In genomic region chr11:61332823-61333637, GRCh38 we compare ENCODE assay signal across 1 cellular context.
TF ChIP-seq lines count a peak whose summit lies in the region.

DDB1 (minus strand) TSS chr11:61333105; CDS start chr11:61332968, 137 bp downstream.
TKFC (plus strand) TSS chr11:61333228; CDS start chr11:61334729, 1,501 bp downstream.

TF ChIP-seq in WTC11, 78 proteins besides CTCF, POLR2A, EP300 and RAD21 (continued from another document):
- TF ChIP-seq MAX (CRISPR knock-in tag; IDR thresholded peaks at IDR 0.05) (peak; percentile 96), CREB1 (CRISPR knock-in tag; IDR thresholded peaks at IDR 0.05) (no peak), ESRRA (CRISPR knock-in tag; IDR thresholded peaks at IDR 0.05; ENCODE audit: borderline replicate concordance) (peak; percentile 33; the same call in 1 of the 2 replicates), NFATC4 (CRISPR knock-in tag; IDR thresholded peaks at IDR 0.05) (no peak), SMAD3 (CRISPR knock-in tag; IDR thresholded peaks at IDR 0.05; ENCODE audit: borderline replicate concordance) (0 out of 2 replicates have a peak, but pooled peaks have one; percentile 68), TP53 (CRISPR knock-in tag; IDR thresholded peaks at IDR 0.05) (0 out of 2 replicates have a peak, but pooled peaks have one; percentile 58), SP1 (CRISPR knock-in tag; conservative IDR thresholded peaks at IDR 0.05) (peak; percentile 92), TCF7 (CRISPR knock-in tag; IDR thresholded peaks at IDR 0.05; ENCODE audit: low read depth) (peak; percentile 6; the same call in 1 of the 2 replicates), GABPB1 (CRISPR knock-in tag; IDR thresholded peaks at IDR 0.05) (peak; percentile 79), ZBTB21 (CRISPR knock-in tag; IDR thresholded peaks at IDR 0.05; ENCODE audit: borderline replicate concordance) (no peak; the same call in 1 of the 2 replicates), HMGXB4 (CRISPR knock-in tag; IDR thresholded peaks at IDR 0.05) (peak; percentile 87)
- TF ChIP-seq, protein P1, sequence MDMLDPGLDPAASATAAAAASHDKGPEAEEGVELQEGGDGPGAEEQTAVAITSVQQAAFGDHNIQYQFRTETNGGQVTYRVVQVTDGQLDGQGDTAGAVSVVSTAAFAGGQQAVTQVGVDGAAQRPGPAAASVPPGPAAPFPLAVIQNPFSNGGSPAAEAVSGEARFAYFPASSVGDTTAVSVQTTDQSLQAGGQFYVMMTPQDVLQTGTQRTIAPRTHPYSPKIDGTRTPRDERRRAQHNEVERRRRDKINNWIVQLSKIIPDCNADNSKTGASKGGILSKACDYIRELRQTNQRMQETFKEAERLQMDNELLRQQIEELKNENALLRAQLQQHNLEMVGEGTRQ (CRISPR knock-in tag; IDR thresholded peaks at IDR 0.05): peak; percentile 66
- TF ChIP-seq, protein P2, sequence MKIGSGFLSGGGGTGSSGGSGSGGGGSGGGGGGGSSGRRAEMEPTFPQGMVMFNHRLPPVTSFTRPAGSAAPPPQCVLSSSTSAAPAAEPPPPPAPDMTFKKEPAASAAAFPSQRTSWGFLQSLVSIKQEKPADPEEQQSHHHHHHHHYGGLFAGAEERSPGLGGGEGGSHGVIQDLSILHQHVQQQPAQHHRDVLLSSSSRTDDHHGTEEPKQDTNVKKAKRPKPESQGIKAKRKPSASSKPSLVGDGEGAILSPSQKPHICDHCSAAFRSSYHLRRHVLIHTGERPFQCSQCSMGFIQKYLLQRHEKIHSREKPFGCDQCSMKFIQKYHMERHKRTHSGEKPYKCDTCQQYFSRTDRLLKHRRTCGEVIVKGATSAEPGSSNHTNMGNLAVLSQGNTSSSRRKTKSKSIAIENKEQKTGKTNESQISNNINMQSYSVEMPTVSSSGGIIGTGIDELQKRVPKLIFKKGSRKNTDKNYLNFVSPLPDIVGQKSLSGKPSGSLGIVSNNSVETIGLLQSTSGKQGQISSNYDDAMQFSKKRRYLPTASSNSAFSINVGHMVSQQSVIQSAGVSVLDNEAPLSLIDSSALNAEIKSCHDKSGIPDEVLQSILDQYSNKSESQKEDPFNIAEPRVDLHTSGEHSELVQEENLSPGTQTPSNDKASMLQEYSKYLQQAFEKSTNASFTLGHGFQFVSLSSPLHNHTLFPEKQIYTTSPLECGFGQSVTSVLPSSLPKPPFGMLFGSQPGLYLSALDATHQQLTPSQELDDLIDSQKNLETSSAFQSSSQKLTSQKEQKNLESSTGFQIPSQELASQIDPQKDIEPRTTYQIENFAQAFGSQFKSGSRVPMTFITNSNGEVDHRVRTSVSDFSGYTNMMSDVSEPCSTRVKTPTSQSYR (CRISPR knock-in tag; IDR thresholded peaks at IDR 0.05): no peak
